ENCODE assay signal across 38 cellular contexts in genomic region chrX:123320622-123321021, GRCh38.
"Had no signal": no experiment of that assay in that cellular context is flagged by ENCODE, and none has a peak within 500 bp of the region (broad histone marks: within the 10 kb centered on the region; RNA-seq: fewer than 3 reads in every experiment).

No MANE protein-coding gene starts in this region.

- H3K4me1 Mint-ChIP-seq: activated naive CD4-positive, alpha-beta T cell treated with anti-CD3 and anti-CD28 coated beads, Interleukin-2, amount 10 ng/mL, durations not matched to agents 7 days and 5 days; activated naive CD4-positive, alpha-beta T cell treated with anti-CD3 and anti-CD28 coated beads, Interleukin-2, amount 50 U/mL, for 24 hours; activated naive CD8-positive, alpha-beta T cell treated with anti-CD3 and anti-CD28 coated beads for 36 hours; activated naive CD8-positive, alpha-beta T cell treated with anti-CD3 and anti-CD28 coated beads, Interleukin-2, amount 10 ng/mL, durations not matched to agents 7 days and 5 days; activated naive CD8-positive, alpha-beta T cell treated with anti-CD3 and anti-CD28 coated beads, Interleukin-2, amount 50 U/mL, for 24 hours; activated T-helper 17 cell treated with anti-CD3 and anti-CD28 coated beads, Interleukin-2, amount 50 U/mL, for 72 hours; central memory CD8-positive, alpha-beta T cell had no signal

- H3K9me3 ChIP-seq: adrenal gland, ascending aorta, body of pancreas, breast epithelium had no signal

- H3K4me3 Mint-ChIP-seq: activated naive CD4-positive, alpha-beta T cell treated with anti-CD3 and anti-CD28 coated beads for 36 hours; activated naive CD4-positive, alpha-beta T cell treated with anti-CD3 and anti-CD28 coated beads, Interleukin-2, amount 10 ng/mL, durations not matched to agents 7 days and 5 days; activated naive CD4-positive, alpha-beta T cell treated with anti-CD3 and anti-CD28 coated beads, Interleukin-2, amount 50 U/mL, for 24 hours; activated naive CD8-positive, alpha-beta T cell; activated naive CD8-positive, alpha-beta T cell treated with anti-CD3 and anti-CD28 coated beads for 36 hours; activated naive CD8-positive, alpha-beta T cell treated with anti-CD3 and anti-CD28 coated beads, Interleukin-2, amount 10 ng/mL, durations not matched to agents 7 days and 5 days; activated naive CD8-positive, alpha-beta T cell treated with anti-CD3 and anti-CD28 coated beads, Interleukin-2, amount 50 U/mL, for 24 hours; activated T-cell treated with anti-CD3 and anti-CD28 coated beads, Interleukin-2, amount 50 U/mL, for 24 hours; activated T-cell treated with anti-CD3 and anti-CD28 coated beads, Interleukin-2, amount 50 U/mL, for 4 hours; activated T-cell treated with anti-CD3 and anti-CD28 coated beads, Interleukin-2, amount 50 U/mL, for 72 hours; activated T-helper 1 cell treated with anti-CD3 and anti-CD28 coated beads, Interleukin-12 subunit alpha, Interleukin-12 subunit beta, Interleukin-2, Interleukin-4 antibody, amounts not matched to agents 30 ng/mL and 10 ng/mL and 1 ng/mL, durations not matched to agents 14 hours and 24 hours and 36 hours; activated T-helper 17 cell treated with anti-CD3 and anti-CD28 coated beads, Interleukin-2, amount 50 U/mL, for 72 hours; brain; central memory CD8-positive, alpha-beta T cell had no signal

- DNase-seq: activated effector memory CD4-positive, alpha-beta T cell treated with anti-CD3 and anti-CD28 coated beads, Interleukin-2, amount 50 U/mL, for 16 hours; activated effector memory CD4-positive, alpha-beta T cell treated with Interleukin-2 at 50 U/mL for 16 hours; activated gamma-delta T cell; activated gamma-delta T cell treated with Interleukin-2 at 50 U/mL for 16 hours; activated naive CD4-positive, alpha-beta T cell; activated naive CD4-positive, alpha-beta T cell treated with anti-CD3 and anti-CD28 coated beads for 36 hours; activated naive CD4-positive, alpha-beta T cell treated with anti-CD3 and anti-CD28 coated beads, Interleukin-2, amount 10 ng/mL, durations not matched to agents 7 days and 5 days; activated naive CD4-positive, alpha-beta T cell treated with anti-CD3 and anti-CD28 coated beads, Interleukin-2, amount 50 U/mL, for 16 hours; activated naive CD4-positive, alpha-beta T cell treated with Interleukin-2 at 50 U/mL for 16 hours; activated naive CD8-positive, alpha-beta T cell treated with anti-CD3 and anti-CD28 coated beads for 36 hours; activated naive CD8-positive, alpha-beta T cell treated with anti-CD3 and anti-CD28 coated beads, Interleukin-2, amount 10 ng/mL, durations not matched to agents 7 days and 5 days; activated naive CD8-positive, alpha-beta T cell treated with anti-CD3 and anti-CD28 coated beads, Interleukin-2, amount 50 U/mL, for 24 hours; activated T-cell treated with anti-CD3 and anti-CD28 coated beads, Interleukin-2, amount 50 U/mL, for 1 hour; activated T-cell treated with anti-CD3 and anti-CD28 coated beads, Interleukin-2, amount 50 U/mL, for 24 hours; activated T-cell treated with anti-CD3 and anti-CD28 coated beads, Interleukin-2, amount 50 U/mL, for 4 hours; activated T-cell treated with anti-CD3 and anti-CD28 coated beads, Interleukin-2, amount 50 U/mL, for 48 hours; activated T-cell treated with anti-CD3 and anti-CD28 coated beads, Interleukin-2, amount 50 U/mL, for 72 hours; adrenal gland; amniotic stem cell; amygdala; anterior cingulate cortex; aorta; body of pancreas; brain microvascular endothelial cell; caudate nucleus; central memory CD4-positive, alpha-beta T cell; cerebellar nuclear complex had no signal

- H3K36me3 Mint-ChIP-seq: activated naive CD4-positive, alpha-beta T cell treated with anti-CD3 and anti-CD28 coated beads, Interleukin-2, amount 10 ng/mL, durations not matched to agents 7 days and 5 days; activated naive CD4-positive, alpha-beta T cell treated with anti-CD3 and anti-CD28 coated beads, Interleukin-2, amount 50 U/mL, for 24 hours; activated naive CD4-positive, alpha-beta T cell treated with anti-CD3 and anti-CD28 coated beads, Interleukin-2, amount 50 U/mL, for 72 hours; activated naive CD8-positive, alpha-beta T cell; activated naive CD8-positive, alpha-beta T cell treated with anti-CD3 and anti-CD28 coated beads for 36 hours; activated naive CD8-positive, alpha-beta T cell treated with anti-CD3 and anti-CD28 coated beads, Interleukin-2, amount 10 ng/mL, durations not matched to agents 7 days and 5 days; brain had no signal

- H3K27ac Mint-ChIP-seq: activated naive CD4-positive, alpha-beta T cell treated with anti-CD3 and anti-CD28 coated beads for 36 hours; activated naive CD4-positive, alpha-beta T cell treated with anti-CD3 and anti-CD28 coated beads, Interleukin-2, amount 10 ng/mL, durations not matched to agents 7 days and 5 days; activated naive CD4-positive, alpha-beta T cell treated with anti-CD3 and anti-CD28 coated beads, Interleukin-2, amount 50 U/mL, for 24 hours; activated naive CD4-positive, alpha-beta T cell treated with anti-CD3 and anti-CD28 coated beads, Interleukin-2, amount 50 U/mL, for 72 hours; activated naive CD8-positive, alpha-beta T cell; activated naive CD8-positive, alpha-beta T cell treated with anti-CD3 and anti-CD28 coated beads for 36 hours; activated naive CD8-positive, alpha-beta T cell treated with anti-CD3 and anti-CD28 coated beads, Interleukin-2, amount 10 ng/mL, durations not matched to agents 7 days and 5 days; activated naive CD8-positive, alpha-beta T cell treated with anti-CD3 and anti-CD28 coated beads, Interleukin-2, amount 50 U/mL, for 24 hours; activated T-cell treated with anti-CD3 and anti-CD28 coated beads, Interleukin-2, amount 50 U/mL, for 24 hours; activated T-cell treated with anti-CD3 and anti-CD28 coated beads, Interleukin-2, amount 50 U/mL, for 72 hours; activated T-helper 1 cell treated with anti-CD3 and anti-CD28 coated beads, Interleukin-12 subunit alpha, Interleukin-12 subunit beta, Interleukin-2, Interleukin-4 antibody, amounts not matched to agents 30 ng/mL and 10 ng/mL and 1 ng/mL, durations not matched to agents 14 hours and 24 hours and 36 hours; activated T-helper 17 cell treated with anti-CD3 and anti-CD28 coated beads, Interleukin-2, amount 50 U/mL, for 72 hours; activated T-helper 2 cell treated with anti-CD3 and anti-CD28 coated beads, Interferon-gamma antibody, Interleukin-2, Interleukin-4, amounts not matched to agents 10 μg/mL and 5 μg/mL and 100 μg/mL, durations not matched to agents 14 hours and 24 hours and 36 hours; brain had no signal

- H3K27me3 Mint-ChIP-seq: activated naive CD4-positive, alpha-beta T cell treated with anti-CD3 and anti-CD28 coated beads, Interleukin-2, amount 10 ng/mL, durations not matched to agents 7 days and 5 days; activated naive CD8-positive, alpha-beta T cell; activated naive CD8-positive, alpha-beta T cell treated with anti-CD3 and anti-CD28 coated beads for 36 hours; activated naive CD8-positive, alpha-beta T cell treated with anti-CD3 and anti-CD28 coated beads, Interleukin-2, amount 10 ng/mL, durations not matched to agents 7 days and 5 days; activated naive CD8-positive, alpha-beta T cell treated with anti-CD3 and anti-CD28 coated beads, Interleukin-2, amount 50 U/mL, for 24 hours; activated T-helper 17 cell treated with anti-CD3 and anti-CD28 coated beads, Interleukin-2, amount 50 U/mL, for 72 hours; brain; central memory CD8-positive, alpha-beta T cell had no signal

- H3K4me1 ChIP-seq: adrenal gland, ascending aorta, body of pancreas, breast epithelium had no signal

- H3K27me3 ChIP-seq: adrenal gland, ascending aorta, body of pancreas, brain microvascular endothelial cell, cardiac muscle cell had no signal

- ATAC-seq: activated naive CD4-positive, alpha-beta T cell treated with anti-CD3 and anti-CD28 coated beads, Interleukin-2, amount 50 U/mL, for 72 hours; activated naive CD8-positive, alpha-beta T cell treated with anti-CD3 and anti-CD28 coated beads, Interleukin-2, amount 50 U/mL, for 24 hours; activated T-cell treated with anti-CD3 and anti-CD28 coated beads, Interleukin-2, amount 50 U/mL, for 4 hours; activated T-cell treated with anti-CD3 and anti-CD28 coated beads, Interleukin-2, amount 50 U/mL, for 72 hours; activated T-helper 17 cell treated with anti-CD3 and anti-CD28 coated beads, Interleukin-2, amount 50 U/mL, for 72 hours; body of pancreas had no signal

- H3K9me3 Mint-ChIP-seq: activated naive CD4-positive, alpha-beta T cell treated with anti-CD3 and anti-CD28 coated beads for 36 hours; activated naive CD4-positive, alpha-beta T cell treated with anti-CD3 and anti-CD28 coated beads, Interleukin-2, amount 10 ng/mL, durations not matched to agents 7 days and 5 days; activated naive CD4-positive, alpha-beta T cell treated with anti-CD3 and anti-CD28 coated beads, Interleukin-2, amount 50 U/mL, for 24 hours; activated naive CD4-positive, alpha-beta T cell treated with anti-CD3 and anti-CD28 coated beads, Interleukin-2, amount 50 U/mL, for 72 hours; activated naive CD8-positive, alpha-beta T cell treated with anti-CD3 and anti-CD28 coated beads for 36 hours; activated naive CD8-positive, alpha-beta T cell treated with anti-CD3 and anti-CD28 coated beads, Interleukin-2, amount 50 U/mL, for 24 hours; activated T-cell treated with anti-CD3 and anti-CD28 coated beads, Interleukin-2, amount 50 U/mL, for 24 hours; activated T-cell treated with anti-CD3 and anti-CD28 coated beads, Interleukin-2, amount 50 U/mL, for 4 hours; activated T-cell treated with anti-CD3 and anti-CD28 coated beads, Interleukin-2, amount 50 U/mL, for 72 hours; activated T-helper 1 cell treated with anti-CD3 and anti-CD28 coated beads, Interleukin-12 subunit alpha, Interleukin-12 subunit beta, Interleukin-2, Interleukin-4 antibody, amounts not matched to agents 30 ng/mL and 10 ng/mL and 1 ng/mL, durations not matched to agents 14 hours and 24 hours and 36 hours; activated T-helper 17 cell treated with anti-CD3 and anti-CD28 coated beads, Interleukin-2, amount 50 U/mL, for 72 hours; activated T-helper 2 cell treated with anti-CD3 and anti-CD28 coated beads, Interferon-gamma antibody, Interleukin-2, Interleukin-4, amounts not matched to agents 10 μg/mL and 5 μg/mL and 100 μg/mL, durations not matched to agents 14 hours and 24 hours and 36 hours; central memory CD8-positive, alpha-beta T cell had no signal

- H3K36me3 ChIP-seq: adrenal gland, ascending aorta, brain microvascular endothelial cell, breast epithelium, cardiac muscle cell had no signal

- H3K27ac ChIP-seq: adrenal gland, ascending aorta, body of pancreas, brain microvascular endothelial cell, breast epithelium, cardiac muscle cell had no signal

- H3K4me3 ChIP-seq: adrenal gland, ascending aorta, body of pancreas, breast epithelium, cardiac muscle cell had no signal
